8 cellular contexts compared by ENCODE assay signal in the genomic region with DNA sequence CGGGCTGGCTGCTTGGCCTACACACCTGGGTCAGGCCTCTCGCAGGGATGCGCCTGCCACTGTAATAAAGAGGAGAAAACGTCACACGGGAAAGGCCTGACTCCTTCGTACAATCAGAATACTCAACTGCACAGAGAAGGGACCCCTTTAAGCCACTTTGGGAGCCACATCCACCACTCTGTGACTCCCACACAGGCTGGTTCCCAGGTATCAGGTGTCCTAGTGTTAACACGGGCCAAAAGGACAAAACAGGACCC. TPM values are rescaled to one million over a fixed set of nuclear protein-coding genes. Genes with fewer than 3 reads are reported as not detected.
DNase-seq lines count a peak whose midpoint lies in the region; ATAC-seq and TF ChIP-seq lines count a peak whose summit lies in the region.

No MANE protein-coding gene starts in this region.

- H3K4me1 ChIP-seq in adipocyte (ENCODE audit: control insufficient read depth, insufficient read depth, low read length) (peaks cover 12% of the 10 kb centered on the region), vagina (peaks cover 15% of the 10 kb centered on the region)

- H3K9me3 Mint-ChIP-seq in memory B cell, result no peaks in the 10 kb centered on the region

- ATAC-seq in memory B cell (ENCODE audit: low read depth) (no peak), HG02884 (IDR thresholded peaks at IDR 0.05; ENCODE audit: unreplicated experiment) (no peak)

- peak overlapping the region; percentile 89 for H3K9ac ChIP-seq in adipocyte (ENCODE audit: low read length)

- no peak for TF ChIP-seq CTCF in vagina (IDR thresholded peaks at IDR 0.05)

- H3K27me3 Mint-ChIP-seq in memory B cell, result no peaks in the 10 kb centered on the region

- no peak for TF ChIP-seq POLR2A in vagina (IDR thresholded peaks at IDR 0.05)

- H3K27ac Mint-ChIP-seq in memory B cell, result peak overlapping the region; percentile 94

- peaks cover 2% of the 10 kb centered on the region for H3K36me3 Mint-ChIP-seq in memory B cell

- peak overlapping the region; percentile 92 for H3K27ac ChIP-seq in vagina

- H3K4me3 ChIP-seq in adipocyte (ENCODE audit: low read length) (peak overlapping the region; percentile 87), vagina (peak overlapping the region; percentile 54 to 58)

- H3K4me3 Mint-ChIP-seq in memory B cell, result peak overlapping the region; percentile 89

- DNase-seq in stimulated activated CD4-positive, alpha-beta T cell treated with anti-CD3 and anti-CD28 coated beads, Interleukin-2, amount 100 ng/mL, for 24 hours, result peak; percentile 5 to 28
- no peak for DNase-seq in stimulated activated CD4-positive, alpha-beta T cell treated with anti-CD3 and anti-CD28 coated beads, Interleukin-4, amount 100 ng/mL, for 4 hours
- DNase-seq in adipocyte (ENCODE audit: low read depth), result no peak
- DNase-seq in memory B cell (ENCODE audit: low spot score in 2 of 2), result no peak
- DNase-seq in vagina (ENCODE audit: extremely low spot score in 2 of 2), result peak in 1 of 2 donors; percentile 78
- no peak for DNase-seq in central memory CD4-positive, alpha-beta T cell
- no peak for DNase-seq in activated gamma-delta T cell (lab: John Stamatoyannopoulos, UW)

- H3K36me3 ChIP-seq in adipocyte (ENCODE audit: control insufficient read depth, insufficient read depth, low read length, severe bottlenecking) (no peaks in the 10 kb centered on the region), vagina (no peaks in the 10 kb centered on the region)

- H3K9me3 ChIP-seq in adipocyte (ENCODE audit: control insufficient read depth, low read length) (no peaks in the 10 kb centered on the region), vagina (no peaks in the 10 kb centered on the region)

- H3K4me1 Mint-ChIP-seq in memory B cell, result peaks cover 18% of the 10 kb centered on the region

- intact Hi-C loops in vagina (cut with DNase I), result no loop called here

- H3K27me3 ChIP-seq in adipocyte (replicated peaks; ENCODE audit: control insufficient read depth, insufficient read depth, low read length) (no peaks in the 10 kb centered on the region), vagina (no peaks in the 10 kb centered on the region)

RNA-seq across cellular contexts. Expression of a gene that starts 5.8 kb away (rescaled TPM):
- total RNA-seq in vagina, result 11.3 TPM

Comparison
In these comparisons a context has a peak if more than half of its experiments do, and no peak if none do; other contexts are left out.
1. DNase-seq: peak in stimulated activated CD4-positive, alpha-beta T cell treated with anti-CD3 and anti-CD28 coated beads, Interleukin-2, amount 100 ng/mL, for 24 hours (2 of 2); none in stimulated activated CD4-positive, alpha-beta T cell treated with anti-CD3 and anti-CD28 coated beads, Interleukin-4, amount 100 ng/mL, for 4 hours (0 of 2), adipocyte (single experiment), memory B cell (0 of 2), central memory CD4-positive, alpha-beta T cell (single experiment) and activated gamma-delta T cell (single experiment).